Comparison of ENCODE assay signal across 2 cellular contexts in the genomic region with DNA sequence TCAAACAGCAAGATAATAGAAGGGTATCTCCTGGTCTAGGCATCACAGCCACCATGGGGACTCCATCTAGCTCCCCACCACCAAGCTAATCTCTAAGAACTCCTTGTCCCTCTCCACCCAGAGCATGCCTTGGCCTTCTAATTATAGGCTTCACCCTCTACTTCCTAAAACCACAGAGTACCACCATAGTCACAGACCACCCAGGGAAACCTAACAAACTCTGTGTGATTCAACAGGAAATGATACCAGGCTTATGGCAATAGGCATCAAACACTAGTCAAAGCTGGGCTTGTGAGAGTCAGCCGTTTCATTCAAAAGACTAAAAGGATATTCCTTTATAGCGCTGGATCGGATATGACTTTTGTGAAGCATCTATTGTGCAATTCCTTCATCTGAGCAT.
TF ChIP-seq lines count a peak whose summit lies in the region.

No MANE protein-coding gene starts in this region.

TF ChIP-seq in IMR-90, 13 proteins besides CTCF, POLR2A, EP300 and RAD21:
- TF ChIP-seq MXI1 (IDR thresholded peaks at IDR 0.05; ENCODE audit: borderline replicate concordance, low read depth, low read length) = no peak
- TF ChIP-seq CEBPB (IDR thresholded peaks at IDR 0.05; ENCODE audit: low read depth, low read length) = peak; percentile 44; the same call in 1 of the 2 replicates

TF ChIP-seq in K562, 482 proteins besides CTCF, POLR2A, EP300 and RAD21:
- no peak for TF ChIP-seq RBBP5 (IDR thresholded peaks at IDR 0.05; ENCODE audit: borderline replicate concordance, insufficient read depth, low read length, poor library complexity, severe bottlenecking)
- TF ChIP-seq CEBPB (tag; IDR thresholded peaks at IDR 0.05) = peak; percentile 20; the same call in 1 of the 2 replicates
